ENCODE assay signal across 8 cellular contexts in genomic region chr12:95003213-95003920, GRCh38.
DNase-seq lines count a peak whose midpoint lies in the region; ATAC-seq lines count a peak whose summit lies in the region.

TSS of gene NDUFA12 (minus strand) at chr12:95003697. CDS start at chr12:95003680, 17 bp downstream.

- ATAC-seq in HG03442 (IDR thresholded peaks at IDR 0.05; ENCODE audit: unreplicated experiment) = peak; percentile 99

- DNase-seq in Ammon's horn (ENCODE audit: low spot score) (peak; percentile 96), GM19238 (ENCODE audit: insufficient read length, low spot score) (peak; percentile 78), NCI-H524 (lab: John Stamatoyannopoulos, UW) (peak; percentile 81 to 95)
- peak; percentile 94 for DNase-seq in activated CD4-positive, alpha-beta T cell treated with anti-CD3 and anti-CD28 coated beads for 4 hours
- peak; percentile 90 to 91 for DNase-seq in stimulated activated CD4-positive, alpha-beta T cell treated with anti-CD3 and anti-CD28 coated beads, Interleukin-1b, Interleukin-23, amount 100 ng/mL, for 4 hours (ENCODE audit: low read depth in 2 of 2)

- H3K27ac ChIP-seq in cingulate gyrus (ENCODE audit: low read depth, low read length) (peak within 1 kb of the TSS; percentile 74), layer of hippocampus (ENCODE audit: low read depth, low read length) (peak within 1 kb of the TSS; percentile 80)

- no peaks in the 10 kb centered on the region for H3K27me3 ChIP-seq in layer of hippocampus (ENCODE audit: control insufficient read depth, insufficient read depth, low read length)

Comparison
In these comparisons a context has a peak if more than half of its experiments do, and no peak if none do; other contexts are left out.
1. Peak in every context shown above with its lines: DNase-seq, ATAC-seq and H3K27ac ChIP-seq.